ENCODE assay signal across 1 cellular context in genomic region chr15:76191539-76192244, GRCh38.
TF ChIP-seq lines count a peak whose summit lies in the region.

No MANE protein-coding gene starts in this region.

TF ChIP-seq in GM23338, 12 proteins besides CTCF, POLR2A, EP300 and RAD21 (continued from another document):
- TF ChIP-seq REST (IDR thresholded peaks at IDR 0.05; ENCODE audit: unreplicated experiment) (no peak), ZNF331 (CRISPR knock-in tag; IDR thresholded peaks at IDR 0.05; ENCODE audit: low read depth) (no peak), ETS1 (IDR thresholded peaks at IDR 0.05) (no peak), EZH2phosphoT487 (IDR thresholded peaks at IDR 0.05; ENCODE audit: unreplicated experiment) (no peak)
